ENCODE assay signal across 1 cellular context in genomic region chr1:15179485-15179883, GRCh38.
TF ChIP-seq lines count a peak whose summit lies in the region.

No MANE protein-coding gene starts in this region.

TF ChIP-seq in H1, 55 proteins besides CTCF, POLR2A, EP300 and RAD21:
- TF ChIP-seq CBX8 (IDR thresholded peaks at IDR 0.05; ENCODE audit: borderline replicate concordance, low read depth, low read length) (no peak), KDM5A (IDR thresholded peaks at IDR 0.05; ENCODE audit: low read length) (no peak), MAFK (IDR thresholded peaks at IDR 0.05; ENCODE audit: low read depth, low read length) (no peak), ATF3 (IDR thresholded peaks at IDR 0.05; ENCODE audit: insufficient read depth, low read depth, low read length) (no peak), POU5F1 (IDR thresholded peaks at IDR 0.05; ENCODE audit: low read depth, low read length) (no peak), FOSL1 (IDR thresholded peaks at IDR 0.05; ENCODE audit: insufficient read depth, low read depth, low read length) (no peak), SUZ12 (IDR thresholded peaks at IDR 0.05; ENCODE audit: low read length) (no peak)
